In the genomic region with DNA sequence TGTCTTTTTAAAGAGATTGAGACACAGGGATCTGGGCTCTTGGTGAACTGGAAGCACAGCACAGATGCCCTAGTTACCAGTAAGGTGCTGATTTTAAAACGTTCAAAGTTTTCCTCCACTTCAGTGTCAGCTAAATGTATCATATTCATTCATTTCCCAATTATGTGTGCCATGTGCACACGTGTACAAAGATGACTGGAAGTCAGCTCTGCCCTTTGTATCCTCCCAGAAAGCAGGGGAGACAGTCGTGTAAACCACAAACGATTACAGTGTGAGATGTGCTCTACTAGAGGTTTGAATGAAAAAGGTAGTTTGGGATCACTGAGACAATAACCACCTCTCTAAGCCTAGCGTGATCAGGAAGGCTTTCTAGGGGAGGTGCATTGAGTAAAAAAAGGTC, we compare ENCODE assay signal across 9 cellular contexts. TPM values are rescaled to one million over a fixed set of nuclear protein-coding genes. Genes with fewer than 3 reads are reported as not detected.
DNase-seq lines count a peak whose midpoint lies in the region; ATAC-seq, FAIRE-seq and TF ChIP-seq lines count a peak whose summit lies in the region.
"Had no signal": no experiment of that assay in that cellular context is flagged by ENCODE, and none has a peak within 500 bp of the region (broad histone marks: within the 10 kb centered on the region; RNA-seq: fewer than 3 reads in every experiment).

No MANE protein-coding gene starts in this region.

- peak; percentile 32 for FAIRE-seq in H1 (lab: Jason Lieb, UNC)

- TF ChIP-seq POLR2A in H1 (IDR thresholded peaks at IDR 0.05; ENCODE audit: control extremely low read depth in 1 of 2, low read depth in 2 of 2, low read length in 2 of 2) = no peak

- H3K4me3 ChIP-seq in CD4-positive, alpha-beta memory T cell (ENCODE audit: low read length in 2 of 2) = peak overlapping the region; percentile 81 to 88
- H3K4me3 ChIP-seq in MM.1S (ENCODE audit: low read length) = peak overlapping the region; percentile 56; the same call in 1 of the 2 replicates
- peak overlapping the region; percentile 88 to 95 (median 89) for H3K4me3 ChIP-seq in H1 (ENCODE audit: extremely low read depth in 1 of 4, insufficient read depth in 2 of 4, low read depth in 3 of 4, low read length in 4 of 4)
- H3K4me3 ChIP-seq in neural progenitor cell = peak overlapping the region; percentile 89
- H3K4me3 ChIP-seq in Caco-2 (ENCODE audit: low read depth, low read length) = no peak overlapping the region

- H2BK120ac ChIP-seq in H1 (replicated peaks; ENCODE audit: low read depth, low read length) = no peak overlapping the region

- H4K91ac ChIP-seq in H1 (replicated peaks; ENCODE audit: insufficient read length, low read length) = no peak overlapping the region

- BruUV-seq in Caco-2 (replicated peaks; lab: Mats Ljungman, UMichigan) = no TSS peak

- H4K8ac ChIP-seq in H1 (ENCODE audit: extremely low read depth, insufficient read depth, low read length) = no peak overlapping the region

- H2BK15ac ChIP-seq in H1 (ENCODE audit: low read length) = no peak overlapping the region

- no peaks in the 10 kb centered on the region for H3F3A ChIP-seq in MM.1S (ENCODE audit: insufficient read depth, low read length)
- no peaks in the 10 kb centered on the region for H3F3A ChIP-seq in neural progenitor cell (ENCODE audit: low read depth)

- H3K79me2 ChIP-seq in MM.1S (ENCODE audit: low read length) = no peaks in the 10 kb centered on the region
- peaks cover 0 to 13% of the 10 kb centered on the region in 2 experiments; a peak in 2 of 4 replicates for H3K79me2 ChIP-seq in H1 (ENCODE audit: control insufficient read depth in 1 of 2, insufficient read depth in 2 of 2, low read length in 2 of 2)
- peaks cover 28% of the 10 kb centered on the region for H3K79me2 ChIP-seq in neural progenitor cell (ENCODE audit: low read depth)

- peak overlapping the region; percentile 71 for H2AFZ ChIP-seq in MM.1S (ENCODE audit: low read length)
- no peak overlapping the region for H2AFZ ChIP-seq in H1 (ENCODE audit: low read length)
- H2AFZ ChIP-seq in neural progenitor cell (replicated peaks) = peak overlapping the region; percentile 95

- H2AK5ac ChIP-seq in H1 (ENCODE audit: low read depth, low read length) = no peak overlapping the region

- H3K23ac ChIP-seq in H1 (ENCODE audit: insufficient read length) = no peak overlapping the region

- H3K9me3 Mint-ChIP-seq in CD4-positive, alpha-beta memory T cell = peaks cover 0 to 1% (median 0%) of the 10 kb centered on the region in 8 donors
- H3K9me3 Mint-ChIP-seq in neural progenitor cell (peaks cover 20% of the 10 kb centered on the region), Caco-2 (ENCODE audit: unreplicated experiment) (peaks cover 2% of the 10 kb centered on the region)

- peak overlapping the region; percentile 78 for H3K4me2 ChIP-seq in MM.1S (ENCODE audit: low read depth, low read length)
- peak overlapping the region; percentile 81 to 96 for H3K4me2 ChIP-seq in H1 (ENCODE audit: insufficient read depth in 1 of 2, low read depth in 2 of 2, low read length in 2 of 2)
- peak overlapping the region; percentile 88 for H3K4me2 ChIP-seq in neural progenitor cell

- TF ChIP-seq EP300 in H1 (IDR thresholded peaks at IDR 0.05; ENCODE audit: borderline replicate concordance in 1 of 2, low read depth in 2 of 2, low read length in 2 of 2) = no peak

- peak overlapping the region; percentile 87 to 96 (median 92) for H3K4me3 Mint-ChIP-seq in CD4-positive, alpha-beta memory T cell
- H3K4me3 Mint-ChIP-seq in neural progenitor cell (peak overlapping the region; percentile 98), Caco-2 (ENCODE audit: unreplicated experiment) (no peak overlapping the region)

- 40% methylated on average over 5 of the region's 5 CpGs; no CpG with 5 or more reads in 1 of the 2 experiments for WGBS in H1 (ENCODE audit: extremely low coverage in 1 of 2, insufficient coverage in 1 of 2, insufficient read length in 1 of 2, insufficient replicate concordance in 2 of 2, low coverage in 1 of 2, low lambda C conversion rate in 2 of 2, missing lambda C conversion rate in 1 of 2), 2 experiments

- intact Hi-C loops in CD4-positive, alpha-beta memory T cell (cut with micrococcal nuclease) = loop anchor here (1.0 kb wide), 1 partner anchor 45 kb away; no protein-coding TSS in a partner anchor
- intact Hi-C loops in Caco-2 (cut with micrococcal nuclease; ENCODE audit: unreplicated experiment) = no loop called here

- peaks cover 0 to 4% of the 10 kb centered on the region in 2 donors for H3K27me3 Mint-ChIP-seq in CD4-positive, alpha-beta memory T cell
- H3K27me3 Mint-ChIP-seq in neural progenitor cell (ENCODE audit: insufficient read depth, low read depth) (peaks cover 5% of the 10 kb centered on the region), Caco-2 (ENCODE audit: insufficient read depth, unreplicated experiment) (no peaks in the 10 kb centered on the region)

- POLR2A ChIA-PET in CD4-positive, alpha-beta memory T cell (lab: Charles Lee; ENCODE audit: partially characterized antibody) = interaction anchor here (1.0 to 2.4 kb wide), 6 partner anchors 19 to 217 kb away, joined by 3 to 17 read pairs (median 7); a partner anchor contains a TSS
- POLR2A ChIA-PET in H1 (lab: Charles Lee; ENCODE audit: partially characterized antibody) = interaction anchor here (0.9 to 1.7 kb wide), 4 partner anchors 14 to 43 kb away, joined by 3 to 9 read pairs (median 5); a partner anchor contains a TSS
- POLR2A ChIA-PET in Caco-2 (lab: Charles Lee) = no interaction called here

- no peak overlapping the region for H2BK20ac ChIP-seq in H1 (ENCODE audit: low read length)

- TF ChIP-seq CTCF in MM.1S (IDR thresholded peaks at IDR 0.05; ENCODE audit: low read length) (no peak), H1 (IDR thresholded peaks at IDR 0.05; ENCODE audit: control extremely low read depth in 1 of 3, insufficient read depth in 1 of 3, low read depth in 1 of 3, low read length in 3 of 3) (no peak), neural progenitor cell (IDR thresholded peaks at IDR 0.05) (no peak), Caco-2 (IDR thresholded peaks at IDR 0.05; ENCODE audit: insufficient read depth in 1 of 2, low read depth in 1 of 2, low read length in 1 of 2, severe bottlenecking in 1 of 2, unreplicated experiment in 1 of 2) (no peak)

- no peak overlapping the region for H3K4ac ChIP-seq in H1 (replicated peaks; ENCODE audit: insufficient read length, low read depth, low read length)

- no peak overlapping the region for H4K5ac ChIP-seq in H1 (ENCODE audit: insufficient read length, low read depth, low read length)

- no peaks in the 10 kb centered on the region for H3K27me3 ChIP-seq in CD4-positive, alpha-beta memory T cell (ENCODE audit: insufficient read depth, low read length)
- H3K27me3 ChIP-seq in MM.1S (replicated peaks; ENCODE audit: insufficient read depth, low read length) = no peaks in the 10 kb centered on the region
- peaks cover 0 to 21% (median 11%) of the 10 kb centered on the region in 4 experiments; a peak in 5 of 7 replicates for H3K27me3 ChIP-seq in H1 (replicated peaks in 1 of 4; ENCODE audit: control insufficient read depth in 3 of 4, extremely low read depth in 1 of 4, insufficient read depth in 3 of 4, low read length in 3 of 4)
- H3K27me3 ChIP-seq in neural progenitor cell = peaks cover 32% of the 10 kb centered on the region
- H3K27me3 ChIP-seq in Caco-2 (replicated peaks; ENCODE audit: control insufficient read depth, insufficient read depth, low read length) = no peaks in the 10 kb centered on the region

- H3K14ac ChIP-seq in H1 (ENCODE audit: insufficient read length) = no peak overlapping the region

- H3K23me2 ChIP-seq in H1 (ENCODE audit: low read depth, low read length) = peaks cover 6% of the 10 kb centered on the region

- peaks cover 17 to 23% of the 10 kb centered on the region in 2 donors for H3K36me3 Mint-ChIP-seq in CD4-positive, alpha-beta memory T cell
- H3K36me3 Mint-ChIP-seq in neural progenitor cell = peaks cover 40% of the 10 kb centered on the region
- H3K36me3 Mint-ChIP-seq in Caco-2 (ENCODE audit: insufficient read depth, unreplicated experiment) = no peaks in the 10 kb centered on the region

- no peak overlapping the region for H2BK12ac ChIP-seq in H1 (ENCODE audit: low read depth, low read length)

- H3K4me1 ChIP-seq in CD4-positive, alpha-beta memory T cell (ENCODE audit: insufficient read depth, low read length) = peaks cover 10% of the 10 kb centered on the region
- no peaks in the 10 kb centered on the region for H3K4me1 ChIP-seq in MM.1S (ENCODE audit: low read length)
- H3K4me1 ChIP-seq in H1 (replicated peaks in 1 of 4; ENCODE audit: control insufficient read depth in 3 of 4, insufficient read depth in 4 of 4, low read length in 3 of 4) = peaks cover 0 to 9% (median 5%) of the 10 kb centered on the region in 4 experiments; a peak in 3 of 7 replicates
- peaks cover 6% of the 10 kb centered on the region for H3K4me1 ChIP-seq in neural progenitor cell
- no peaks in the 10 kb centered on the region for H3K4me1 ChIP-seq in Caco-2

- no peaks in the 10 kb centered on the region for H3K9me2 ChIP-seq in MM.1S (replicated peaks; ENCODE audit: insufficient read depth, low read length)

- H3K18ac ChIP-seq in H1 (ENCODE audit: extremely low read depth, low read length) = no peak overlapping the region

- peak overlapping the region in 6 of 7 donors; percentile 51 to 95 (median 91) for H3K27ac Mint-ChIP-seq in CD4-positive, alpha-beta memory T cell
- H3K27ac Mint-ChIP-seq in neural progenitor cell (peak overlapping the region; percentile 62), Caco-2 (ENCODE audit: unreplicated experiment) (no peak overlapping the region)

- no peak overlapping the region for H2BK5ac ChIP-seq in H1 (ENCODE audit: low read depth, low read length)

- no peak for ATAC-seq in GM19023 (IDR thresholded peaks at IDR 0.05; ENCODE audit: unreplicated experiment)
- ATAC-seq: HCT116 had no signal

- DNase-seq in CD4-positive, alpha-beta memory T cell = no peak
- DNase-seq in MM.1S = no peak
- DNase-seq in H1 (ENCODE audit: low read depth in 1 of 2, low spot score in 2 of 2) = no peak
- no peak for DNase-seq in neural progenitor cell (ENCODE audit: low spot score)
- DNase-seq in Caco-2 = no peak
- no peak for DNase-seq in COLO829 (ENCODE audit: low spot score)
- DNase-seq in GF-D8 (lab: John Stamatoyannopoulos, UW) = no peak

- no peaks in the 10 kb centered on the region for H3K36me3 ChIP-seq in CD4-positive, alpha-beta memory T cell (ENCODE audit: insufficient read depth, low read length)
- H3K36me3 ChIP-seq in MM.1S (replicated peaks; ENCODE audit: insufficient read depth, low read length) = no peaks in the 10 kb centered on the region
- H3K36me3 ChIP-seq in H1 (ENCODE audit: control insufficient read depth in 2 of 4, insufficient read depth in 4 of 4, low read length in 3 of 4) = peaks cover 2 to 38% (median 23%) of the 10 kb centered on the region in 4 experiments; a peak in 7 of 8 replicates
- H3K36me3 ChIP-seq in neural progenitor cell = peaks cover 7% of the 10 kb centered on the region
- H3K36me3 ChIP-seq in Caco-2 (ENCODE audit: control insufficient read depth, insufficient read depth, low read length) = no peaks in the 10 kb centered on the region

- no peak for TF ChIP-seq RAD21 in H1 (IDR thresholded peaks at IDR 0.05 in 1 of 2, conservative IDR thresholded peaks at IDR 0.05 in 1 of 2; ENCODE audit: low read depth in 2 of 2, low read length in 2 of 2)

- H3K79me1 ChIP-seq in H1 (ENCODE audit: low read depth, low read length) = peaks cover 5% of the 10 kb centered on the region

- no peaks in the 10 kb centered on the region for H3K9me3 ChIP-seq in CD4-positive, alpha-beta memory T cell (ENCODE audit: control insufficient read depth in 1 of 2, low read length in 2 of 2)
- no peaks in the 10 kb centered on the region for H3K9me3 ChIP-seq in MM.1S (replicated peaks; ENCODE audit: insufficient read depth, low read length)
- H3K9me3 ChIP-seq in H1 (ENCODE audit: insufficient read depth in 2 of 2, low read depth in 1 of 2, low read length in 1 of 2) = peaks cover 2 to 5% of the 10 kb centered on the region in 2 experiments; a peak in 3 of 4 replicates
- H3K9me3 ChIP-seq in neural progenitor cell (ENCODE audit: low read depth) = no peaks in the 10 kb centered on the region
- no peaks in the 10 kb centered on the region for H3K9me3 ChIP-seq in Caco-2

- H4K20me1 ChIP-seq in MM.1S (ENCODE audit: insufficient read depth, low read length) (no peaks in the 10 kb centered on the region), H1 (replicated peaks in 1 of 2; ENCODE audit: control insufficient read depth in 1 of 2, insufficient read depth in 2 of 2, low read length in 2 of 2) (no peaks in the 10 kb centered on the region), neural progenitor cell (ENCODE audit: low read depth) (no peaks in the 10 kb centered on the region)

- H3K9ac ChIP-seq in MM.1S (ENCODE audit: low read length) (no peak overlapping the region), H1 (replicated peaks in 1 of 4; ENCODE audit: extremely low read depth in 1 of 4, low read depth in 3 of 4, low read length in 3 of 4) (peak overlapping the region; percentile 80 to 92 (median 85)), neural progenitor cell (peak overlapping the region; percentile 67)

- H3K56ac ChIP-seq in H1 (replicated peaks; ENCODE audit: insufficient read length, low read depth, low read length) = no peak overlapping the region

- H3K4me1 Mint-ChIP-seq in CD4-positive, alpha-beta memory T cell = peaks cover 14 to 22% (median 17%) of the 10 kb centered on the region in 4 donors
- H3K4me1 Mint-ChIP-seq in neural progenitor cell = peaks cover 12% of the 10 kb centered on the region
- H3K4me1 Mint-ChIP-seq in Caco-2 (ENCODE audit: low read depth, unreplicated experiment) = no peaks in the 10 kb centered on the region

- no peak overlapping the region for H3K27ac ChIP-seq in CD4-positive, alpha-beta memory T cell (ENCODE audit: low read depth, low read length)
- H3K27ac ChIP-seq in MM.1S (ENCODE audit: low read length) = no peak overlapping the region
- no peak overlapping the region for H3K27ac ChIP-seq in H1 (ENCODE audit: low read depth, low read length)
- no peak overlapping the region for H3K27ac ChIP-seq in neural progenitor cell

- CTCF ChIA-PET in CD4-positive, alpha-beta memory T cell (lab: Charles Lee; ENCODE audit: partially characterized antibody) = interaction anchor here (1.1 to 1.3 kb wide), 2 partner anchors 22 to 204 kb away, joined by 3 to 4 read pairs; no protein-coding TSS in a partner anchor
- CTCF ChIA-PET in H1 (lab: Charles Lee; ENCODE audit: partially characterized antibody) = interaction anchor here (1.3 kb wide), 1 partner anchor 241 kb away, joined by 3 read pairs; no protein-coding TSS in a partner anchor
- CTCF ChIA-PET in Caco-2 (lab: Charles Lee) = no interaction called here

RNA-seq across cellular contexts. Expression of a gene that starts 0.8 kb away (rescaled TPM):
- total RNA-seq in CD4-positive, alpha-beta memory T cell = 1 to 10 TPM; 4.1 to 4.2 TPM
- polyA plus RNA-seq in CD4-positive, alpha-beta memory T cell = 1 to 10 TPM in 1 of 2 donors, under 1 TPM in 1; 0.65 to 1.9 TPM
- 8.5 and 8.9 TPM in 2 replicates for total RNA-seq in H1 (2021; fragmentation: NEBNext Ultra II Directional; extraction: Animal tissue kit (Norgen Biotek cat#: 25700))
- 5.5 and 10.2 TPM in 2 replicates for polyA plus RNA-seq in H1 (2011; rRNA removed)
- 10.2 TPM for polyA plus RNA-seq in H1 (2011; cell fraction: cytosol; rRNA removed)
- 15.5 TPM for polyA plus RNA-seq in H1 (2011; cell fraction: nucleus; rRNA removed)
- polyA plus RNA-seq in H1 (2012, experiment 1 of 2) = 5.2 to 5.9 TPM (median 5.7 TPM) in 4 replicates
- 1.5 TPM for polyA plus RNA-seq in H1 (2012, experiment 2 of 2)
- 6.3 TPM for polyA plus RNA-seq in H1 (2013, experiment 1 of 2)
- polyA plus RNA-seq in H1 (2013, experiment 2 of 2) = 6.0 TPM
- polyA minus RNA-seq in H1 (2011; rRNA and poly(A)+ RNA removed) = 14.1 and 16.4 TPM in 2 replicates
- 9.5 TPM for polyA minus RNA-seq in H1 (2011; cell fraction: cytosol; rRNA and poly(A)+ RNA removed)
- polyA minus RNA-seq in H1 (2011; cell fraction: nucleus; rRNA and poly(A)+ RNA removed) = 33.2 TPM
- total RNA-seq in neural progenitor cell (ENCODE audit: low replicate concordance) = 14.1 and 18.7 TPM in 2 replicates
- total RNA-seq in Caco-2 (2022) = not detected in 2 replicates

RNA-seq across cellular contexts. Expression of a gene that starts 29.0 kb away (rescaled TPM):
- total RNA-seq in CD4-positive, alpha-beta memory T cell = under 1 TPM; 0.06 to 0.61 TPM
- under 1 TPM in 1 of 2 donors, not detected in 1; 0.09 TPM for polyA plus RNA-seq in CD4-positive, alpha-beta memory T cell
- total RNA-seq in H1 (2021; fragmentation: NEBNext Ultra II Directional; extraction: Animal tissue kit (Norgen Biotek cat#: 25700)) = 11.7 and 13.0 TPM in 2 replicates
- polyA plus RNA-seq in H1 (2011; rRNA removed) = 2.0 and 3.1 TPM in 2 replicates
- 2.9 TPM for polyA plus RNA-seq in H1 (2011; cell fraction: cytosol; rRNA removed)
- polyA plus RNA-seq in H1 (2011; cell fraction: nucleus; rRNA removed) = 2.2 TPM
- polyA plus RNA-seq in H1 (2012, experiment 1 of 2) = 1.9 to 3.3 TPM (median 2.6 TPM) in 4 replicates
- polyA plus RNA-seq in H1 (2012, experiment 2 of 2) = 0.17 TPM
- polyA plus RNA-seq in H1 (2013, experiment 1 of 2) = 4.1 TPM
- polyA plus RNA-seq in H1 (2013, experiment 2 of 2) = 3.9 TPM
- 11.5 and 13.1 TPM in 2 replicates for polyA minus RNA-seq in H1 (2011; rRNA and poly(A)+ RNA removed)
- 4.3 TPM for polyA minus RNA-seq in H1 (2011; cell fraction: cytosol; rRNA and poly(A)+ RNA removed)
- polyA minus RNA-seq in H1 (2011; cell fraction: nucleus; rRNA and poly(A)+ RNA removed) = 23.8 TPM
- 14.7 and 26.7 TPM in 2 replicates for total RNA-seq in neural progenitor cell (ENCODE audit: low replicate concordance)
- not detected in 2 replicates for total RNA-seq in Caco-2 (2022)
